ENCODE assay signal across 1 cellular context in the genomic region with DNA sequence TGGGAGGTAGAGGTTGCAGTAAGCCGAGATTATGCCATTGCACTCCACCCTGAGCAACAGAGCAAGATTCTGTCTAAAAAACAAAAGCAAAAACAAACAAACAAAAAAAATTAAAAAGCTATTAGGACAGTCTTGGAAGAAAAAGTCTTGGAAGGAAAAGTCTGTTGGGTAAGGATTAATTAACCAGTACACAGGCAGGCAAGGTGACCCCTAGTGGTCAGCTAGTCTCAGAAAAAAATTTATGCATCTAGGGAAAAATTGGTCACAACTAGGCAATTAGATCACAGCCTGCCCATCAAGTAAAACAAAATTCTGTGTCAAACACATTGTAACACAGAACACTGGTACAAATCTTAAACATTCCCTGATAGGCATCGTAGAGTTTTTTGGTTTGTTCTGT.
TF ChIP-seq lines count a peak whose summit lies in the region.

No MANE protein-coding gene starts in this region.

TF ChIP-seq in H1, 55 proteins besides CTCF, POLR2A, EP300 and RAD21:
- no peak for TF ChIP-seq SP4 (IDR thresholded peaks at IDR 0.05; ENCODE audit: low read length)
- TF ChIP-seq CHD2 (IDR thresholded peaks at IDR 0.05; ENCODE audit: low read length) = no peak
- no peak for TF ChIP-seq GABPA (IDR thresholded peaks at IDR 0.05; ENCODE audit: borderline replicate concordance, insufficient read depth, low read length)
- no peak for TF ChIP-seq SP1 (IDR thresholded peaks at IDR 0.05; ENCODE audit: low read depth, low read length)
- no peak for TF ChIP-seq POLR2AphosphoS5 (IDR thresholded peaks at IDR 0.05; ENCODE audit: low read depth, low read length)
- TF ChIP-seq MAFK (IDR thresholded peaks at IDR 0.05; ENCODE audit: low read depth, low read length) = no peak
- no peak for TF ChIP-seq SAP30 (IDR thresholded peaks at IDR 0.05; ENCODE audit: insufficient read depth, insufficient replicate concordance, low read length)
- no peak for TF ChIP-seq NRF1 (IDR thresholded peaks at IDR 0.05; ENCODE audit: low read depth, low read length)
- TF ChIP-seq TAF1 (IDR thresholded peaks at IDR 0.05; ENCODE audit: low read depth, low read length) = no peak
- TF ChIP-seq, protein P1, sequence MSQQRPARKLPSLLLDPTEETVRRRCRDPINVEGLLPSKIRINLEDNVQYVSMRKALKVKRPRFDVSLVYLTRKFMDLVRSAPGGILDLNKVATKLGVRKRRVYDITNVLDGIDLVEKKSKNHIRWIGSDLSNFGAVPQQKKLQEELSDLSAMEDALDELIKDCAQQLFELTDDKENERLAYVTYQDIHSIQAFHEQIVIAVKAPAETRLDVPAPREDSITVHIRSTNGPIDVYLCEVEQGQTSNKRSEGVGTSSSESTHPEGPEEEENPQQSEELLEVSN (IDR thresholded peaks at IDR 0.05) = no peak
- TF ChIP-seq JUN (IDR thresholded peaks at IDR 0.05; ENCODE audit: low read depth, low read length) = no peak
- TF ChIP-seq SUZ12 (IDR thresholded peaks at IDR 0.05; ENCODE audit: low read length) = no peak
- no peak for TF ChIP-seq BACH1 (IDR thresholded peaks at IDR 0.05; ENCODE audit: low read length)
- no peak for TF ChIP-seq CBX8 (IDR thresholded peaks at IDR 0.05; ENCODE audit: borderline replicate concordance, low read depth, low read length)
- no peak for TF ChIP-seq BRCA1 (IDR thresholded peaks at IDR 0.05; ENCODE audit: low read depth, low read length)
- TF ChIP-seq, protein P2, sequence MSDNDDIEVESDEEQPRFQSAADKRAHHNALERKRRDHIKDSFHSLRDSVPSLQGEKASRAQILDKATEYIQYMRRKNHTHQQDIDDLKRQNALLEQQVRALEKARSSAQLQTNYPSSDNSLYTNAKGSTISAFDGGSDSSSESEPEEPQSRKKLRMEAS (IDR thresholded peaks at IDR 0.05) = no peak
- no peak for TF ChIP-seq HDAC2 (IDR thresholded peaks at IDR 0.05; ENCODE audit: borderline replicate concordance in 1 of 2, low read depth in 2 of 2, low read length in 2 of 2)
- no peak for TF ChIP-seq ASH2L (IDR thresholded peaks at IDR 0.05; ENCODE audit: low read length)
TF ChIP-seq in H1: peak in this region for 0.
